ENCODE assay signal across 26 cellular contexts in genomic region chr2:43445781-43446180, GRCh38.
DNase-seq lines count a peak whose midpoint lies in the region; ATAC-seq and TF ChIP-seq lines count a peak whose summit lies in the region.
"Had no signal": no experiment of that assay in that cellular context is flagged by ENCODE, and none has a peak within 500 bp of the region (broad histone marks: within the 10 kb centered on the region; RNA-seq: fewer than 3 reads in every experiment).

No MANE protein-coding gene starts in this region.

- H3K27ac ChIP-seq in left ventricle myocardium inferior (replicated peaks) (peak overlapping the region; percentile 57), psoas muscle (peak overlapping the region; percentile 25)
- H3K27ac ChIP-seq: A549, GM23248, skin epidermis had no signal

- H3K4me3 ChIP-seq in left ventricle myocardium inferior = no peak overlapping the region
- H3K4me3 ChIP-seq in psoas muscle = no peak overlapping the region
- H3K4me3 ChIP-seq: A549, GM23248, skin epidermis had no signal

- H3K27me3 ChIP-seq in left ventricle myocardium inferior (ENCODE audit: low read depth) (no peaks in the 10 kb centered on the region), psoas muscle (ENCODE audit: insufficient read depth in 3 of 3, low read length in 2 of 3) (no peaks in the 10 kb centered on the region)

- WGBS in psoas muscle, 3 donors = 96 to 98% (median 97%) methylated on average over 2 of the region's 2 CpGs

- H3K36me3 ChIP-seq in left ventricle myocardium inferior = no peaks in the 10 kb centered on the region
- H3K36me3 ChIP-seq in psoas muscle (ENCODE audit: insufficient read depth in 1 of 2, low read depth in 1 of 2) = peaks cover 0 to 6% of the 10 kb centered on the region in 2 donors

- H3K4me1 ChIP-seq in left ventricle myocardium inferior (peaks cover 33% of the 10 kb centered on the region), psoas muscle (no peaks in the 10 kb centered on the region)

- peak; percentile 72 for ATAC-seq in left colon
- no peak for ATAC-seq in psoas muscle
- ATAC-seq in HG02870 (IDR thresholded peaks at IDR 0.05; ENCODE audit: unreplicated experiment) = no peak
- ATAC-seq: A549; activated T-cell treated with anti-CD3 and anti-CD28 coated beads, Interleukin-2, amount 50 U/mL, for 72 hours; esophagus mucosa; naive thymus-derived CD8-positive, alpha-beta T cell; stimulated activated memory B cell treated with anti-CD40 and anti-IgM and Interleukin-4, amounts not matched to agents 10 μg/mL and 1 μg/mL and 100 μg/mL, for 72 hours had no signal

- intact Hi-C loops in left ventricle myocardium inferior (cut with micrococcal nuclease) (no loop called here), cardiac septum (cut with DNase I) (no loop called here), left colon (cut with DNase I, micrococcal nuclease) (no loop called here), psoas muscle (cut with DNase I) (no loop called here)

- TF ChIP-seq CTCF in left ventricle myocardium inferior (IDR thresholded peaks at IDR 0.05; ENCODE audit: borderline replicate concordance) (no peak), psoas muscle (IDR thresholded peaks at IDR 0.05) (no peak)

- DNase-seq in left ventricle myocardium inferior = no peak
- no peak for DNase-seq in cardiac septum (ENCODE audit: low spot score)
- no peak for DNase-seq in left colon
- DNase-seq in psoas muscle = no peak
- no peak for DNase-seq in NOMO-1 treated with DMSO at 0.1 percent for 48 hours (lab: John Stamatoyannopoulos, UW; ENCODE audit: unreplicated experiment)
- DNase-seq in SKM-1 treated with dmso at 0.1 percent for 144 hours (lab: John Stamatoyannopoulos, UW; ENCODE audit: unreplicated experiment) = no peak
- DNase-seq in iPS-NIHi11 (ENCODE audit: low spot score) = no peak
- DNase-seq: activated naive CD4-positive, alpha-beta T cell treated with anti-CD3 and anti-CD28 coated beads, Interleukin-2, amount 10 ng/mL, durations not matched to agents 7 days and 5 days; activated T-cell treated with anti-CD3 and anti-CD28 coated beads, Interleukin-2, amount 50 U/mL, for 72 hours; anterior cingulate cortex; Calu3; GM23248; kidney glomerular epithelial cell; naive thymus-derived CD8-positive, alpha-beta T cell; NCI-H1105 treated with DMSO at 0.1 percent for 48 hours; NCI-H2081 treated with DMSO at 0.1 percent for 48 hours; NCI-H446 treated with DMSO at 0.1 percent for 48 hours; posterior cingulate gyrus; SHP77; stimulated activated CD4-positive, alpha-beta T cell treated with anti-CD3 and anti-CD28 coated beads, Interleukin-2, amount 100 ng/mL, for 24 hours; SW 1271 had no signal

- H3K9me3 ChIP-seq in left ventricle myocardium inferior (replicated peaks) = no peaks in the 10 kb centered on the region
- H3K9me3 ChIP-seq in psoas muscle = no peaks in the 10 kb centered on the region
- H3K9me3 ChIP-seq: A549 had no signal
